Comparison of ENCODE assay signal across 8 cellular contexts in the genomic region with DNA sequence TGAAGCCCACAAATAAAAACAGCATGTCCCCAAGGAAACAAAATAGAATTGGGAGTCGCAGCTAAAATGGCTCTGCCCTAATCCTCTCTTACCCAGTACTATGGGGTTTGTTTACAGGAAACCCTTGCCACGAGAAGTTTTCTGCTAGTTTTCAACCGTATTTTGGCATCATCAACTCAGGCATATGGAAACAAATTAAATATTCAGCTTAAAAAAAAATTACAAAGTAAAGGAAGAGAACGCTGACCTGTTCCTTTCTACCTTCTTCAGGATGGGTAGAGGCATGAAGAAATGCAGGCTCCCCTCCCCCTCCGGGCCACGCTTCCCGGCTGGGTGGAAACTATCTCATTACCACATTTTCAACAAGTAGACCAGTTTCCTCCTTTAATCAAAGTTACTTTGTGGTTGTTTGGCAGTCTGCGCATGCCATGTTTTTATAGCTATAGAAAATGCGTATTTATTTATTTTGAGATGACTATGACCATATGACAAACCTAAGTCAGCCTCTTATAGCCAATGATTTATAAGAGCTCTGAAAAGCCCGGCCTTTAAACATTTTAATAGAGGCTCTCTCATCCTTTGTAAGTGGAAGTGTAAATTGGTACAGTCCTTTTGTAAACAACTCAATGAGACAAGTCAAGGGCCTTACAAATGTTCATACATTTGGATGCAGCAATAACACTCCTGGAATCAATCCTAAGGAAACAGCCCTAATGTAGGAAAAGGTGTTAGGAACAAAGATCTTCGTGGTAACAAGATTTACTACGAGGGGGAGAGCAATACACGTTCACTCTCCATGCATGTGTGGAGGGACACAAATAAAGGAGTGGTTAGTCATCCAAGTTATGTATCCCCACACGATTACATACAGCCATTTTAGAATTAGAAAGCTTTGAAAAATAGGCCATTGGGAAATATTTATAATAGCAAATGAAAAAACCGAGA. TPM values are rescaled to one million over a fixed set of nuclear protein-coding genes. Genes with fewer than 3 reads are reported as not detected.
DNase-seq lines count a peak whose midpoint lies in the region; ATAC-seq and TF ChIP-seq lines count a peak whose summit lies in the region.

No MANE protein-coding gene starts in this region.

- no peaks in the 10 kb centered on the region for H3K27me3 Mint-ChIP-seq in H9 (ENCODE audit: low read depth)

- H3K27ac ChIP-seq in H9 (ENCODE audit: insufficient read length, low read depth, low read length), result peak overlapping the region; percentile 58
- peak overlapping the region; percentile 32 for H3K27ac ChIP-seq in skeletal muscle tissue (ENCODE audit: low read depth, low read length)

- H3K14ac ChIP-seq in H9 (ENCODE audit: insufficient read depth, low read length), result no peak overlapping the region; the same call in 1 of the 2 replicates

- peak overlapping the region; percentile 12 for H2BK12ac ChIP-seq in H9 (ENCODE audit: insufficient read length, low read depth, low read length)

- no peak overlapping the region for H3K56ac ChIP-seq in H9 (ENCODE audit: insufficient read length, low read depth, low read length)

- peak overlapping the region; percentile 59 for H2AFZ ChIP-seq in H9 (ENCODE audit: low read length)

- H3K4me2 ChIP-seq in H9 (ENCODE audit: insufficient read depth, insufficient read length, low read length), result no peak overlapping the region

- H3K4me1 ChIP-seq in H9 (ENCODE audit: insufficient read depth, low read length) (peaks cover 4% of the 10 kb centered on the region; the same call in 1 of the 2 replicates), skeletal muscle tissue (ENCODE audit: control insufficient read depth in 3 of 3, insufficient read depth in 3 of 3, low read length in 3 of 3) (peaks cover 0 to 3% (median 2%) of the 10 kb centered on the region in 3 donors)

- WGBS in H9 (ENCODE audit: extremely low coverage, insufficient read length, low lambda C conversion rate), result no CpG with 5 or more reads among the region's 15 CpGs

- H3T11ph ChIP-seq in H9 (ENCODE audit: low read length), result no peak overlapping the region

- peaks cover 40 to 42% of the 10 kb centered on the region in 2 experiments for H3K4me1 Mint-ChIP-seq in H9

- no peak overlapping the region for H4K8ac ChIP-seq in H9 (replicated peaks; ENCODE audit: insufficient read length, low read depth, low read length)

- in situ Hi-C loops in GM13977 (cut with MboI; ENCODE audit: low pct_unique_long_range_greater_than_20kb, low sequenced_read_pairs, unreplicated experiment), result no loop called here

- H3K79me2 ChIP-seq in H9 (ENCODE audit: insufficient read depth, low read length), result no peaks in the 10 kb centered on the region

- no peaks in the 10 kb centered on the region for H3K9me3 Mint-ChIP-seq in H9

- no peaks in the 10 kb centered on the region for H4K20me1 ChIP-seq in H9 (ENCODE audit: control insufficient read depth, insufficient read depth, insufficient read length)

- H3K27ac Mint-ChIP-seq in H9, result peak overlapping the region; percentile 26 to 95 (median 84)

- no peak overlapping the region for H2BK20ac ChIP-seq in H9 (ENCODE audit: low read depth, low read length, poor library complexity, severe bottlenecking)

- no peaks in the 10 kb centered on the region for H3K9me3 ChIP-seq in H9 (ENCODE audit: control insufficient read depth, low read depth, low read length)
- H3K9me3 ChIP-seq in skeletal muscle tissue (ENCODE audit: control insufficient read depth in 3 of 3, low read length in 3 of 3), result no peaks in the 10 kb centered on the region

- no peak overlapping the region for H3K9ac ChIP-seq in H9 (ENCODE audit: extremely low read depth, insufficient read length, low read length)
- no peak overlapping the region for H3K9ac ChIP-seq in skeletal muscle tissue (ENCODE audit: low read depth in 1 of 3, low read length in 3 of 3)

- H3K27me3 ChIP-seq in H9 (ENCODE audit: insufficient read depth, low read length) (no peaks in the 10 kb centered on the region), skeletal muscle tissue (ENCODE audit: control insufficient read depth in 3 of 3, insufficient read depth in 3 of 3, low read length in 3 of 3) (no peaks in the 10 kb centered on the region)

- H2BK5ac ChIP-seq in H9 (ENCODE audit: insufficient read length, low read length), result no peak overlapping the region

- H2BK120ac ChIP-seq in H9 (ENCODE audit: low read depth, low read length, poor library complexity, severe bottlenecking), result peak overlapping the region; percentile 69

- no peak overlapping the region for H2BK15ac ChIP-seq in H9 (ENCODE audit: low read depth, low read length)

- H2AK5ac ChIP-seq in H9 (ENCODE audit: insufficient read length, low read length), result no peak overlapping the region

- H3K18ac ChIP-seq in H9 (ENCODE audit: insufficient read length, low read depth, low read length), result peak overlapping the region; percentile 1

- DNase-seq in Ammon's horn (ENCODE audit: low spot score) (peak; percentile 30), H9 (no peak), NCI-H460 (ENCODE audit: extremely low read depth, low read depth) (peak; percentile 76), fibroblast of mammary gland (ENCODE audit: low read depth) (peak; percentile 47), GM13977 (ENCODE audit: low spot score) (no peak)
- DNase-seq in activated CD8-positive, alpha-beta memory T cell treated with anti-CD3 and anti-CD28 coated beads for 4 hours (ENCODE audit: low read depth in 2 of 2), result peak; percentile 45 to 53

- 0 out of 5 replicates have a peak overlapping the region, but pooled peaks have one; percentile 24 to 53 for H3K4me3 Mint-ChIP-seq in H9

- H3K4me3 ChIP-seq in fibroblast of mammary gland (ENCODE audit: control insufficient read depth, low read depth, low read length) (no peak overlapping the region), skeletal muscle tissue (ENCODE audit: low read length in 3 of 3) (peak overlapping the region in 1 of 3 donors; percentile 34)

- no peaks in the 10 kb centered on the region for H3K36me3 Mint-ChIP-seq in H9 (ENCODE audit: insufficient read depth in 1 of 3, low read depth in 3 of 3)

- no peaks in the 10 kb centered on the region for H3K36me3 ChIP-seq in skeletal muscle tissue (ENCODE audit: control insufficient read depth in 3 of 3, insufficient read depth in 3 of 3, low read length in 3 of 3)

- no peak for ATAC-seq in GM18502 (IDR thresholded peaks at IDR 0.05; ENCODE audit: poor library complexity, unreplicated experiment)

- no peak overlapping the region for H3K23ac ChIP-seq in H9 (ENCODE audit: insufficient read length, low read depth, low read length)

- no peaks in the 10 kb centered on the region for H3K79me1 ChIP-seq in H9 (ENCODE audit: insufficient read depth, low read depth, low read length, poor library complexity, severe bottlenecking)

- TF ChIP-seq CTCF in H9 (conservative IDR thresholded peaks at IDR 0.05) (no peak), fibroblast of mammary gland (conservative IDR thresholded peaks at IDR 0.05; ENCODE audit: control insufficient read depth, insufficient read depth, low read depth, low read length) (no peak), GM13977 (IDR thresholded peaks at IDR 0.05; ENCODE audit: extremely low read depth, insufficient read depth, missing control alignments) (no peak)

- H4K5ac ChIP-seq in H9 (ENCODE audit: insufficient read length, low read depth, low read length), result peak overlapping the region; percentile 44

- no peak overlapping the region for H3K4ac ChIP-seq in H9 (ENCODE audit: low read depth, low read length)

- no peak overlapping the region for H4K91ac ChIP-seq in H9 (ENCODE audit: insufficient read length, low read depth, low read length)

- no peaks in the 10 kb centered on the region for H3K23me2 ChIP-seq in H9 (ENCODE audit: insufficient read length, low read depth, low read length, poor library complexity, severe bottlenecking)

RNA-seq across cellular contexts. Expression of gene ZNF217, which starts 16.1 kb away (rescaled TPM):
- total RNA-seq in H9 (2021) (79.2 and 82.8 TPM in 2 replicates), skeletal muscle tissue (8.4 TPM)
- total RNA-seq in NCI-H460 (2014; rRNA removed; shearing (Covaris generic)), result 18.7 and 22.1 TPM in 2 replicates
- 4.7 and 4.8 TPM in 2 replicates for polyA plus RNA-seq in NCI-H460 (2014; cell fraction: nucleus; rRNA removed)

Comparison
In these comparisons a context has a peak if more than half of its experiments do, and no peak if none do; other contexts are left out.
1. DNase-seq: peak in Ammon's horn (single experiment), NCI-H460 (single experiment), activated CD8-positive, alpha-beta memory T cell treated with anti-CD3 and anti-CD28 coated beads for 4 hours (2 of 2) and fibroblast of mammary gland (single experiment); none in H9 (single experiment) and GM13977 (single experiment).